Comparison of ENCODE assay signal across 9 cellular contexts in the genomic region with DNA sequence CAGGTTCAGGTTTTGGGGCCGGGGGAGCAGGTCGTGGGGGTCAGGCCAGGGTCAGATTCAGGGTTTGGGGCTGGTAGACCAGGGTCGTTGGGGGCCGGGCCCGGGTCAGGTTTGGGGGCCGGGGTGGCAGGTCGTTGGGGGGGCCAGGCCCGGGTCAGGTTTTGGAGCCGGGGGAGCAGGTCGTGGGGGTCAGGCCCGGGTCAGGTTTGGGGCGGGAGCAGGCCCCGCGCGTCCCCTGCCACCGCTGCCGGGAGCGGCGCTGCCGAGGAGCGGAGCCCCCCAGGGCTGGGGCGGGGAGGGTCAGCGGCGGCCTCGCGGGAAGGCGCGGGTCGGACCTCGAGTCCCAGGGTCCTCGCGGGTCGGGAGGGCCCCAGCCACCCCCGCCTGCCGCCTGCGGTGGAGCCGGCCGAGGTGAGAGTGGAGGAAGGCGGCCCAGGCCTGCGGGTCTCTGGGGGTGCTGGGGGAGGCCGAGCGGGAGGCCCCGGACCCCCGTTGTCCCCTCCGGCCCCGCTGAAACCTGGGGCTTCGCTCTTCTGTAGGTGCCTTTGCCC. TPM values are rescaled to one million over a fixed set of nuclear protein-coding genes. Genes with fewer than 3 reads are reported as not detected.
DNase-seq lines count a peak whose midpoint lies in the region; ATAC-seq, FAIRE-seq and TF ChIP-seq lines count a peak whose summit lies in the region.
"Had no signal": no experiment of that assay in that cellular context is flagged by ENCODE, and none has a peak within 500 bp of the region (broad histone marks: within the 10 kb centered on the region; RNA-seq: fewer than 3 reads in every experiment).

No MANE protein-coding gene starts in this region.

- no peak for TF ChIP-seq RAD21 in K562 (CRISPR knock-in tag; conservative IDR thresholded peaks at IDR 0.05 in 1 of 2, IDR thresholded peaks at IDR 0.05 in 1 of 2)

- no peak overlapping the region for H2AFZ ChIP-seq in K562 (ENCODE audit: low read depth, low read length)

- DNase-seq in activated T-cell treated with anti-CD3 and anti-CD28 coated beads, Interleukin-2, amount 50 U/mL, for 4 hours = no peak
- DNase-seq in activated T-cell treated with anti-CD3 and anti-CD28 coated beads for 4 hours = no peak
- peak in 2 of 4 experiments; percentile 52 to 56 for DNase-seq in K562 (ENCODE audit: extremely low read depth in 1 of 4, low spot score in 3 of 4)
- no peak for DNase-seq in lower leg skin (ENCODE audit: low spot score in 2 of 2)
- no peak for DNase-seq in tibial nerve (ENCODE audit: low spot score in 2 of 2)
- DNase-seq in effector CD4-positive, alpha-beta T cell = no peak
- no peak for DNase-seq in hippocampal formation (lab: John Stamatoyannopoulos, UW)

- peaks cover 7% of the 10 kb centered on the region for H3K9me1 ChIP-seq in K562 (ENCODE audit: control insufficient read depth, insufficient read depth, low read length)

- H3K4me1 ChIP-seq in K562 (replicated peaks in 1 of 2; ENCODE audit: control insufficient read depth in 2 of 2, insufficient read depth in 2 of 2, low read length in 2 of 2) (peaks cover 19 to 83% of the 10 kb centered on the region in 2 experiments), tibial nerve (peaks cover 0 to 63% (median 37%) of the 10 kb centered on the region in 4 donors)

- no TSS peak for BruUV-seq in K562 (replicated peaks; lab: Mats Ljungman, UMichigan)

- peaks cover 13% of the 10 kb centered on the region; the same call in 1 of the 3 replicates for H3K36me3 ChIP-seq in K562 (ENCODE audit: control insufficient read depth, insufficient read depth, low read length)
- no peaks in the 10 kb centered on the region for H3K36me3 ChIP-seq in tibial nerve

- no CpG with 5 or more reads among the region's 47 CpGs for WGBS in K562 (ENCODE audit: insufficient coverage, low coverage, missing lambda C conversion rate)
- 0 to 3% methylated on average over 11 to 24 of the region's 47 CpGs for WGBS in lower leg skin, 2 donors
- 0 to 8% methylated on average over 6 to 7 of the region's 47 CpGs for WGBS in tibial nerve, 2 donors

- H3K27me3 ChIP-seq in K562 (ENCODE audit: control insufficient read depth in 2 of 2, insufficient read depth in 2 of 2, low read length in 2 of 2) = no peaks in the 10 kb centered on the region
- no peaks in the 10 kb centered on the region for H3K27me3 ChIP-seq in tibial nerve

- TF ChIP-seq CTCF in K562 (IDR thresholded peaks at IDR 0.05 in 2 of 3, conservative IDR thresholded peaks at IDR 0.05 in 1 of 3; ENCODE audit: insufficient read depth in 2 of 3, low read depth in 1 of 3, low read length in 3 of 3) (no peak), lower leg skin (IDR thresholded peaks at IDR 0.05) (no peak), tibial nerve (IDR thresholded peaks at IDR 0.05) (no peak)

- CTCF ChIA-PET in K562 (lab: Yijun Ruan, JAX; ENCODE audit: low intra/inter-chr PET ratio) = no interaction called here

- H3K4me3 ChIP-seq in K562 (peak overlapping the region; percentile 64), lower leg skin (ENCODE audit: low read depth, poor library complexity, severe bottlenecking) (peak overlapping the region; percentile 42), tibial nerve (peak overlapping the region; percentile 51 to 68 (median 61))

- POLR2A ChIA-PET in K562 (lab: Yijun Ruan, JAX) = interaction anchor here (1.2 kb wide), 1 partner anchor 13 kb away, joined by 3 read pairs; no protein-coding TSS in a partner anchor

- no peaks in the 10 kb centered on the region for H3K27me3 Mint-ChIP-seq in activated T-cell treated with anti-CD3 and anti-CD28 coated beads, Interleukin-2, amount 50 U/mL, for 4 hours (ENCODE audit: low read depth)

- in situ Hi-C loops in K562 (cut with MboI) = no loop called here

- H3K4me2 ChIP-seq in K562 (ENCODE audit: insufficient read depth, low read length) = peak overlapping the region; percentile 74

- H3K27ac ChIP-seq in K562 (ENCODE audit: extremely low read depth, low read depth, low read length) (peak overlapping the region; percentile 74), tibial nerve (peak overlapping the region; percentile 11 to 77 (median 74))

- ATAC-seq in activated T-cell treated with anti-CD3 and anti-CD28 coated beads, Interleukin-2, amount 50 U/mL, for 4 hours = no peak
- ATAC-seq in K562 = peak; percentile 3; the same call in 1 of the 3 replicates
- no peak for ATAC-seq in HG02840 (IDR thresholded peaks at IDR 0.05; ENCODE audit: low FRiP score, unreplicated experiment)

- peaks cover 32% of the 10 kb centered on the region for H3K4me1 Mint-ChIP-seq in activated T-cell treated with anti-CD3 and anti-CD28 coated beads, Interleukin-2, amount 50 U/mL, for 4 hours (ENCODE audit: low read depth)

- TF ChIP-seq EP300 in K562 (IDR thresholded peaks at IDR 0.05; ENCODE audit: low read length) = no peak
- TF ChIP-seq EP300 in tibial nerve (IDR thresholded peaks at IDR 0.05) = no peak

- intact Hi-C loops in K562 (cut with micrococcal nuclease) = no loop called here
- intact Hi-C loops in lower leg skin (cut with DNase I; ENCODE audit: low total_unique reads) = loop anchor here (10.0 kb wide), 1 partner anchor 251 kb away; no protein-coding TSS in a partner anchor

- H3K79me2 ChIP-seq in K562 (ENCODE audit: control insufficient read depth, insufficient read depth, low read length) = peaks cover 45% of the 10 kb centered on the region

- H4K20me1 ChIP-seq in K562 (replicated peaks; ENCODE audit: control insufficient read depth, insufficient read depth, low read length) = peaks cover 8% of the 10 kb centered on the region; the same call in 1 of the 2 replicates

- peak overlapping the region; percentile 96 for H3K4me3 Mint-ChIP-seq in activated T-cell treated with anti-CD3 and anti-CD28 coated beads, Interleukin-2, amount 50 U/mL, for 4 hours

- peak overlapping the region; percentile 69 to 95 for H3K9ac ChIP-seq in K562 (ENCODE audit: insufficient read depth in 1 of 2, low read depth in 2 of 2, low read length in 2 of 2)

- no peak for TF ChIP-seq POLR2A in K562 (conservative IDR thresholded peaks at IDR 0.05)
- no peak for TF ChIP-seq POLR2A in lower leg skin (IDR thresholded peaks at IDR 0.05)
- no peak for TF ChIP-seq POLR2A in tibial nerve (IDR thresholded peaks at IDR 0.05)

- FAIRE-seq in K562 (lab: Jason Lieb, UNC) = no peak
- FAIRE-seq: frontal cortex had no signal

- no peaks in the 10 kb centered on the region for H3K9me3 Mint-ChIP-seq in activated T-cell treated with anti-CD3 and anti-CD28 coated beads, Interleukin-2, amount 50 U/mL, for 4 hours

- peaks cover under 1% of the 10 kb centered on the region for H3K36me3 Mint-ChIP-seq in activated T-cell treated with anti-CD3 and anti-CD28 coated beads, Interleukin-2, amount 50 U/mL, for 4 hours (ENCODE audit: insufficient read depth)

- H3K9me3 ChIP-seq in K562 (replicated peaks; ENCODE audit: control insufficient read depth, insufficient read depth, low read depth, low read length) (no peaks in the 10 kb centered on the region), tibial nerve (no peaks in the 10 kb centered on the region)

RNA-seq across cellular contexts. Expression of a gene that starts 0.5 kb away (rescaled TPM):
- 10 to 100 TPM; 91.3 to 95.0 (median 93.4) TPM for total RNA-seq in activated T-cell treated with anti-CD3 and anti-CD28 coated beads, Interleukin-2, amount 50 U/mL, for 4 hours
- total RNA-seq in K562 (2011; cell fraction: chromatin; rRNA removed; ENCODE audit: low replicate concordance) = 44.8 and 168 TPM in 2 replicates
- total RNA-seq in K562 (2011; cell fraction: nucleolus; rRNA removed) = 130 and 141 TPM in 2 replicates
- 69.2 and 70.6 TPM in 2 replicates for total RNA-seq in K562 (2011; cell fraction: nucleoplasm; rRNA removed)
- total RNA-seq in K562 (2014; rRNA removed) (41.2 and 49.8 TPM in 2 replicates), K562 (2014; rRNA removed; fragmentation: Illumina TruSeq; extraction: Trizol) (1.4 and 2.8 TPM in 2 replicates), K562 (2015; rRNA removed; fragmentation: Illumina TruSeq; extraction: Trizol) (14.0 and 14.7 TPM in 2 replicates), K562 (2021) (55.3 and 59.3 TPM in 2 replicates), lower leg skin (10 to 100 TPM; 31.5 to 62.7 (median 46.4) TPM), tibial nerve (10 to 100 TPM; 22.4 to 71.4 (median 27.1) TPM)
- polyA plus RNA-seq in K562 (2011; rRNA removed) (24.3 and 35.9 TPM in 2 replicates), K562 (2014; fragmentation: Illumina TruSeq; extraction: Trizol) (7.7 and 20.3 TPM in 2 replicates), K562 (2014; fragmentation: Nextera tagmentation; extraction: Ambion mirVana) (under 1 TPM; 0.08 to 0.59 TPM), K562 (2014; rRNA removed) (62.0 and 62.9 TPM in 2 replicates)
- polyA plus RNA-seq in K562 (2011; cell fraction: cytosol; rRNA removed) = 27.7 and 49.1 TPM in 2 replicates
- 268 and 323 TPM in 2 replicates for polyA plus RNA-seq in K562 (2011; cell fraction: nucleus; rRNA removed)
- polyA plus RNA-seq in K562 (2012) = 38.7 and 63.6 TPM in 2 replicates
- 4.1 and 8.2 TPM in 2 replicates for polyA minus RNA-seq in K562 (2011; rRNA and poly(A)+ RNA removed)
- 15.3 and 18.4 TPM in 2 replicates for polyA minus RNA-seq in K562 (2011; cell fraction: cytosol; rRNA and poly(A)+ RNA removed)
- 21.8 and 25.8 TPM in 2 replicates for polyA minus RNA-seq in K562 (2011; cell fraction: nucleus; rRNA and poly(A)+ RNA removed)

RNA-seq across cellular contexts. Expression of a gene that starts 14.6 kb away (rescaled TPM):
- total RNA-seq in activated T-cell treated with anti-CD3 and anti-CD28 coated beads, Interleukin-2, amount 50 U/mL, for 4 hours = 10 to 100 TPM; 24.4 to 27.9 (median 26.9) TPM
- 12.6 and 38.1 TPM in 2 replicates for total RNA-seq in K562 (2011; cell fraction: chromatin; rRNA removed; ENCODE audit: low replicate concordance)
- total RNA-seq in K562 (2011; cell fraction: nucleolus; rRNA removed) = 37.1 and 42.4 TPM in 2 replicates
- total RNA-seq in K562 (2011; cell fraction: nucleoplasm; rRNA removed) = 17.2 and 22.2 TPM in 2 replicates
- total RNA-seq in K562 (2014; rRNA removed) = 23.5 and 30.4 TPM in 2 replicates
- 0.93 and 1.8 TPM in 2 replicates for total RNA-seq in K562 (2014; rRNA removed; fragmentation: Illumina TruSeq; extraction: Trizol)
- total RNA-seq in K562 (2015; rRNA removed; fragmentation: Illumina TruSeq; extraction: Trizol) = 8.3 and 9.2 TPM in 2 replicates
- 22.6 and 24.4 TPM in 2 replicates for total RNA-seq in K562 (2021)
- 9.7 and 14.9 TPM in 2 replicates for polyA plus RNA-seq in K562 (2011; rRNA removed)
- 19.8 and 41.1 TPM in 2 replicates for polyA plus RNA-seq in K562 (2011; cell fraction: cytosol; rRNA removed)
- 43.7 and 74.3 TPM in 2 replicates for polyA plus RNA-seq in K562 (2011; cell fraction: nucleus; rRNA removed)
- 15.4 and 21.7 TPM in 2 replicates for polyA plus RNA-seq in K562 (2012)
- polyA plus RNA-seq in K562 (2014; fragmentation: Illumina TruSeq; extraction: Trizol) = 2.2 and 11.6 TPM in 2 replicates
- under 1 TPM; 0.37 to 0.84 TPM for polyA plus RNA-seq in K562 (2014; fragmentation: Nextera tagmentation; extraction: Ambion mirVana)
- 24.3 and 24.9 TPM in 2 replicates for polyA plus RNA-seq in K562 (2014; rRNA removed)
- polyA minus RNA-seq in K562 (2011; rRNA and poly(A)+ RNA removed) = 3.3 and 5.5 TPM in 2 replicates
- 8.8 and 11.2 TPM in 2 replicates for polyA minus RNA-seq in K562 (2011; cell fraction: cytosol; rRNA and poly(A)+ RNA removed)
- polyA minus RNA-seq in K562 (2011; cell fraction: nucleus; rRNA and poly(A)+ RNA removed) = 7.8 TPM in 2 replicates
- 10 to 100 TPM; 33.3 to 52.3 (median 43.1) TPM for total RNA-seq in lower leg skin
- total RNA-seq in tibial nerve = 10 to 100 TPM; 36.1 to 66.6 (median 44.8) TPM

RNA-seq across cellular contexts. Expression of a gene that starts 15.7 kb away (rescaled TPM):
- total RNA-seq in activated T-cell treated with anti-CD3 and anti-CD28 coated beads, Interleukin-2, amount 50 U/mL, for 4 hours = 1 to 10 TPM; 1.1 to 2.9 (median 1.4) TPM
- 2.9 and 7.9 TPM in 2 replicates for total RNA-seq in K562 (2011; cell fraction: chromatin; rRNA removed; ENCODE audit: low replicate concordance)
- total RNA-seq in K562 (2011; cell fraction: nucleolus; rRNA removed) = 4.5 and 5.7 TPM in 2 replicates
- total RNA-seq in K562 (2011; cell fraction: nucleoplasm; rRNA removed) = 4.0 and 4.1 TPM in 2 replicates
- 0.61 and 1.0 TPM in 2 replicates for total RNA-seq in K562 (2014; rRNA removed)
- 0.06 and 0.07 TPM in 2 replicates for total RNA-seq in K562 (2014; rRNA removed; fragmentation: Illumina TruSeq; extraction: Trizol)
- 0.15 and 0.29 TPM in 2 replicates for total RNA-seq in K562 (2015; rRNA removed; fragmentation: Illumina TruSeq; extraction: Trizol)
- 3.0 and 3.9 TPM in 2 replicates for total RNA-seq in K562 (2021)
- 1.1 and 1.7 TPM in 2 replicates for polyA plus RNA-seq in K562 (2011; rRNA removed)
- polyA plus RNA-seq in K562 (2011; cell fraction: cytosol; rRNA removed) = 2.4 and 3.0 TPM in 2 replicates
- 7.8 and 9.9 TPM in 2 replicates for polyA plus RNA-seq in K562 (2011; cell fraction: nucleus; rRNA removed)
- polyA plus RNA-seq in K562 (2012) = 2.1 and 7.6 TPM in 2 replicates
- polyA plus RNA-seq in K562 (2014; fragmentation: Illumina TruSeq; extraction: Trizol) = 0.22 and 0.72 TPM in 2 replicates
- polyA plus RNA-seq in K562 (2014; fragmentation: Nextera tagmentation; extraction: Ambion mirVana) = under 1 TPM in 1 of 2 experiments, not detected in 1; 0.01 TPM
- polyA plus RNA-seq in K562 (2014; rRNA removed) = 1.7 and 1.9 TPM in 2 replicates
- 0.24 and 0.60 TPM in 2 replicates for polyA minus RNA-seq in K562 (2011; rRNA and poly(A)+ RNA removed)
- 1.1 and 2.9 TPM in 2 replicates for polyA minus RNA-seq in K562 (2011; cell fraction: cytosol; rRNA and poly(A)+ RNA removed)
- 1.2 and 1.7 TPM in 2 replicates for polyA minus RNA-seq in K562 (2011; cell fraction: nucleus; rRNA and poly(A)+ RNA removed)
- 1 to 10 TPM; 1.4 to 4.3 (median 1.8) TPM for total RNA-seq in lower leg skin
- under 1 TPM in 1 of 4 donors, not detected in 3; 0.30 TPM for total RNA-seq in tibial nerve

RNA-seq across cellular contexts. Expression of a gene that starts 58.6 kb away (rescaled TPM):
- total RNA-seq in activated T-cell treated with anti-CD3 and anti-CD28 coated beads, Interleukin-2, amount 50 U/mL, for 4 hours = 10 to 100 TPM; 44.5 to 50.6 (median 48.3) TPM
- total RNA-seq in K562 (2011; cell fraction: chromatin; rRNA removed; ENCODE audit: low replicate concordance) = 86.7 and 211 TPM in 2 replicates
- 112 and 120 TPM in 2 replicates for total RNA-seq in K562 (2011; cell fraction: nucleolus; rRNA removed)
- 93.7 and 97.5 TPM in 2 replicates for total RNA-seq in K562 (2011; cell fraction: nucleoplasm; rRNA removed)
- total RNA-seq in K562 (2014; rRNA removed) (23.2 and 25.1 TPM in 2 replicates), K562 (2014; rRNA removed; fragmentation: Illumina TruSeq; extraction: Trizol) (4.1 and 6.0 TPM in 2 replicates), K562 (2015; rRNA removed; fragmentation: Illumina TruSeq; extraction: Trizol) (9.7 and 10.3 TPM in 2 replicates), K562 (2021) (31.1 and 33.0 TPM in 2 replicates), lower leg skin (10 to 100 TPM; 37.1 to 67.0 (median 52.5) TPM), tibial nerve (100 to 1,000 TPM in 1 of 4 donors, 10 to 100 TPM in 3; 72.2 to 127 (median 78.6) TPM)
- polyA plus RNA-seq in K562 (2011; rRNA removed) (10.1 and 17.7 TPM in 2 replicates), K562 (2014; fragmentation: Illumina TruSeq; extraction: Trizol) (9.3 and 15.1 TPM in 2 replicates), K562 (2014; fragmentation: Nextera tagmentation; extraction: Ambion mirVana) (1 to 10 TPM in 1 of 2 experiments, under 1 TPM in 1; 0.76 to 1.2 TPM), K562 (2014; rRNA removed) (26.8 and 29.9 TPM in 2 replicates)
- 9.3 and 11.7 TPM in 2 replicates for polyA plus RNA-seq in K562 (2011; cell fraction: cytosol; rRNA removed)
- 166 and 249 TPM in 2 replicates for polyA plus RNA-seq in K562 (2011; cell fraction: nucleus; rRNA removed)
- polyA plus RNA-seq in K562 (2012) = 20.0 and 26.5 TPM in 2 replicates
- 6.7 and 8.2 TPM in 2 replicates for polyA minus RNA-seq in K562 (2011; rRNA and poly(A)+ RNA removed)
- 13.2 and 14.6 TPM in 2 replicates for polyA minus RNA-seq in K562 (2011; cell fraction: cytosol; rRNA and poly(A)+ RNA removed)
- 31.4 and 35.8 TPM in 2 replicates for polyA minus RNA-seq in K562 (2011; cell fraction: nucleus; rRNA and poly(A)+ RNA removed)
